Comparison of ENCODE assay signal across 26 cellular contexts in the genomic region with DNA sequence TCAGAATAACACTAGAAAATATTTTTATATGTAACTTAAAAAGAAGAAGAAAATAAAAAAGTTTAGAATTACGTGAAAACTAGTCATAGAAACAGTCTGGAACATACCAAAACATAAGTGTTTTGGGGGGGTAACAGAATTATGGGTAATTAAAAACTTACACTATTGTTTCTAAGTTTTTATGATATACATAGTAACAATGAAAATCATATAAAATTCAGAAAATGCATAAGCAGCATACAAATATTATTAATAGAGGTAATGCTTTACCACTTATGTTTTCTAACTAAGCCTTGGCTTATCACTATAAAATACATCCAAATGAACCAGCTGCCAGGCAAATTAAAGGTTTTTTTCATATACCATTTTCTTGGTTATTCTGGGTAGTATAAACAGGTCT. TPM values are rescaled to one million over a fixed set of nuclear protein-coding genes. Genes with fewer than 3 reads are reported as not detected.
A peak's percentile ranks its signal among the peaks of the same experiment; 100 is the strongest.
DNase-seq lines count a peak whose midpoint lies in the region; ATAC-seq, FAIRE-seq and TF ChIP-seq lines count a peak whose summit lies in the region.
"Had no signal": no experiment of that assay in that cellular context is flagged by ENCODE, and none has a peak within 500 bp of the region (broad histone marks: within the 10 kb centered on the region; RNA-seq: fewer than 3 reads in every experiment).

No MANE protein-coding gene starts in this region.

- TF ChIP-seq POLR2A in K562 (conservative IDR thresholded peaks at IDR 0.05): no peak

- no peaks in the 10 kb centered on the region for H3K9me1 ChIP-seq in K562 (ENCODE audit: control insufficient read depth, insufficient read depth, low read length)

- H3K4me1 ChIP-seq in K562 (replicated peaks in 1 of 2; ENCODE audit: control insufficient read depth in 2 of 2, insufficient read depth in 2 of 2, low read length in 2 of 2): no peaks in the 10 kb centered on the region
- H3K4me1 ChIP-seq: A549; BLaER1 treated with 17β-estradiol and CSF1 and Interleukin-3, amounts not matched to agents 10 nM and 100 nM had no signal

- H3K9me3 ChIP-seq in K562 (replicated peaks; ENCODE audit: control insufficient read depth, insufficient read depth, low read depth, low read length): no peaks in the 10 kb centered on the region
- H3K9me3 ChIP-seq: A549; BLaER1 treated with 17β-estradiol and CSF1 and Interleukin-3, amounts not matched to agents 10 nM and 100 nM had no signal

- no peaks in the 10 kb centered on the region for H4K20me1 ChIP-seq in K562 (replicated peaks; ENCODE audit: control insufficient read depth, insufficient read depth, low read length)

- no peak for ATAC-seq in K562
- ATAC-seq: A549, GM12878 had no signal

- H3K36me3 ChIP-seq in K562 (ENCODE audit: control insufficient read depth, insufficient read depth, low read length): peaks cover 90% of the 10 kb centered on the region

- TF ChIP-seq RAD21 in K562 (CRISPR knock-in tag; conservative IDR thresholded peaks at IDR 0.05 in 1 of 2, IDR thresholded peaks at IDR 0.05 in 1 of 2): no peak

- H2AFZ ChIP-seq in K562 (ENCODE audit: low read depth, low read length): no peak overlapping the region

- TF ChIP-seq EP300 in K562 (IDR thresholded peaks at IDR 0.05; ENCODE audit: low read length): no peak

- H3K27ac ChIP-seq in K562 (ENCODE audit: extremely low read depth, low read depth, low read length): no peak overlapping the region
- H3K27ac ChIP-seq: A549; BLaER1 treated with 17β-estradiol and CSF1 and Interleukin-3, amounts not matched to agents 10 nM and 100 nM; C4-2B had no signal

- intact Hi-C loops in K562 (cut with micrococcal nuclease): no loop called here
- intact Hi-C loops in CD14-positive monocyte (cut with micrococcal nuclease): no loop called here

- peaks cover 61 to 72% of the 10 kb centered on the region in 2 donors for H3K36me3 Mint-ChIP-seq in CD14-positive monocyte

- no peaks in the 10 kb centered on the region for H3K27me3 ChIP-seq in K562 (ENCODE audit: control insufficient read depth in 2 of 2, insufficient read depth in 2 of 2, low read length in 2 of 2)
- H3K27me3 ChIP-seq: BLaER1 treated with 17β-estradiol and CSF1 and Interleukin-3, amounts not matched to agents 10 nM and 100 nM had no signal

- no peak overlapping the region for H3K4me3 ChIP-seq in K562
- H3K4me3 ChIP-seq: A549; BLaER1 treated with 17β-estradiol and CSF1 and Interleukin-3, amounts not matched to agents 10 nM and 100 nM; GM12878 had no signal

- POLR2A ChIA-PET in K562 (lab: Yijun Ruan, JAX): interaction anchor here (0.6 kb wide), 1 partner anchor 14 kb away, joined by 3 read pairs; no protein-coding TSS in a partner anchor

- no peak for FAIRE-seq in K562 (lab: Jason Lieb, UNC)
- FAIRE-seq in endometrium (lab: Jason Lieb, UNC): peak; percentile 33
- FAIRE-seq in islet of Langerhans (lab: Jason Lieb, UNC): peak; percentile 30
- FAIRE-seq: A549, GM12878, GM18507 had no signal

- H3K9ac ChIP-seq in K562 (ENCODE audit: insufficient read depth in 1 of 2, low read depth in 2 of 2, low read length in 2 of 2): no peak overlapping the region
- H3K9ac ChIP-seq: BLaER1 treated with 17β-estradiol and CSF1 and Interleukin-3, amounts not matched to agents 10 nM and 100 nM had no signal

- no peak overlapping the region for H3K27ac Mint-ChIP-seq in CD14-positive monocyte
- H3K27ac Mint-ChIP-seq: B cell had no signal

- BruUV-seq in K562 (replicated peaks; lab: Mats Ljungman, UMichigan): no TSS peak

- DNase-seq in K562 (ENCODE audit: extremely low read depth in 1 of 4, low spot score in 3 of 4): no peak
- no peak for DNase-seq in inferior parietal cortex (ENCODE audit: extremely low spot score)
- DNase-seq in NCI-H226: no peak
- DNase-seq in activated naive CD4-positive, alpha-beta T cell treated with Interleukin-2 at 50 U/mL for 16 hours: no peak
- no peak for DNase-seq in CD14-positive monocyte (ENCODE audit: low spot score)
- DNase-seq: 8988T; AML-193; CD4-positive, alpha-beta memory T cell; CD4-positive, CD25-positive, alpha-beta regulatory T cell; CD8-positive, alpha-beta memory T cell; COR-L47; DMS 273 treated with DMSO at 0.1 percent for 48 hours; DMS153; DMS53; DMS79; DND-41; EL; GDM1 had no signal

- WGBS in K562 (ENCODE audit: insufficient coverage, low coverage, missing lambda C conversion rate): 86% methylated on average over 1 of the region's 1 CpG

- TF ChIP-seq CTCF in K562 (IDR thresholded peaks at IDR 0.05 in 2 of 3, conservative IDR thresholded peaks at IDR 0.05 in 1 of 3; ENCODE audit: insufficient read depth in 2 of 3, low read depth in 1 of 3, low read length in 3 of 3) (no peak), CD14-positive monocyte (IDR thresholded peaks at IDR 0.05) (no peak)

- H3K27me3 Mint-ChIP-seq in CD14-positive monocyte (ENCODE audit: low read depth in 3 of 3): no peaks in the 10 kb centered on the region
- H3K27me3 Mint-ChIP-seq: B cell; CD4-positive, alpha-beta memory T cell; CD4-positive, CD25-positive, alpha-beta regulatory T cell; CD8-positive, alpha-beta memory T cell had no signal

- in situ Hi-C loops in K562 (cut with MboI): no loop called here

- no peak overlapping the region for H3K4me3 Mint-ChIP-seq in CD14-positive monocyte
- H3K4me3 Mint-ChIP-seq: B cell; CD4-positive, alpha-beta memory T cell; CD4-positive, CD25-positive, alpha-beta regulatory T cell; CD8-positive, alpha-beta memory T cell had no signal

- H3K4me1 Mint-ChIP-seq in CD14-positive monocyte: no peaks in the 10 kb centered on the region
- H3K4me1 Mint-ChIP-seq: B cell had no signal

- H3K4me2 ChIP-seq in K562 (ENCODE audit: insufficient read depth, low read length): no peak overlapping the region
- H3K4me2 ChIP-seq: A549; BLaER1 treated with 17β-estradiol and CSF1 and Interleukin-3, amounts not matched to agents 10 nM and 100 nM had no signal

- CTCF ChIA-PET in K562 (lab: Yijun Ruan, JAX; ENCODE audit: low intra/inter-chr PET ratio): no interaction called here

- H3K9me3 Mint-ChIP-seq in CD14-positive monocyte: no peaks in the 10 kb centered on the region
- H3K9me3 Mint-ChIP-seq: CD4-positive, alpha-beta memory T cell; CD4-positive, CD25-positive, alpha-beta regulatory T cell; CD8-positive, alpha-beta memory T cell had no signal

- H3K79me2 ChIP-seq in K562 (ENCODE audit: control insufficient read depth, insufficient read depth, low read length): no peaks in the 10 kb centered on the region

TF ChIP-seq in K562, 482 proteins besides CTCF, POLR2A, EP300 and RAD21:
- no peak for TF ChIP-seq ZBED1 (IDR thresholded peaks at IDR 0.05)
- TF ChIP-seq, protein P1, sequence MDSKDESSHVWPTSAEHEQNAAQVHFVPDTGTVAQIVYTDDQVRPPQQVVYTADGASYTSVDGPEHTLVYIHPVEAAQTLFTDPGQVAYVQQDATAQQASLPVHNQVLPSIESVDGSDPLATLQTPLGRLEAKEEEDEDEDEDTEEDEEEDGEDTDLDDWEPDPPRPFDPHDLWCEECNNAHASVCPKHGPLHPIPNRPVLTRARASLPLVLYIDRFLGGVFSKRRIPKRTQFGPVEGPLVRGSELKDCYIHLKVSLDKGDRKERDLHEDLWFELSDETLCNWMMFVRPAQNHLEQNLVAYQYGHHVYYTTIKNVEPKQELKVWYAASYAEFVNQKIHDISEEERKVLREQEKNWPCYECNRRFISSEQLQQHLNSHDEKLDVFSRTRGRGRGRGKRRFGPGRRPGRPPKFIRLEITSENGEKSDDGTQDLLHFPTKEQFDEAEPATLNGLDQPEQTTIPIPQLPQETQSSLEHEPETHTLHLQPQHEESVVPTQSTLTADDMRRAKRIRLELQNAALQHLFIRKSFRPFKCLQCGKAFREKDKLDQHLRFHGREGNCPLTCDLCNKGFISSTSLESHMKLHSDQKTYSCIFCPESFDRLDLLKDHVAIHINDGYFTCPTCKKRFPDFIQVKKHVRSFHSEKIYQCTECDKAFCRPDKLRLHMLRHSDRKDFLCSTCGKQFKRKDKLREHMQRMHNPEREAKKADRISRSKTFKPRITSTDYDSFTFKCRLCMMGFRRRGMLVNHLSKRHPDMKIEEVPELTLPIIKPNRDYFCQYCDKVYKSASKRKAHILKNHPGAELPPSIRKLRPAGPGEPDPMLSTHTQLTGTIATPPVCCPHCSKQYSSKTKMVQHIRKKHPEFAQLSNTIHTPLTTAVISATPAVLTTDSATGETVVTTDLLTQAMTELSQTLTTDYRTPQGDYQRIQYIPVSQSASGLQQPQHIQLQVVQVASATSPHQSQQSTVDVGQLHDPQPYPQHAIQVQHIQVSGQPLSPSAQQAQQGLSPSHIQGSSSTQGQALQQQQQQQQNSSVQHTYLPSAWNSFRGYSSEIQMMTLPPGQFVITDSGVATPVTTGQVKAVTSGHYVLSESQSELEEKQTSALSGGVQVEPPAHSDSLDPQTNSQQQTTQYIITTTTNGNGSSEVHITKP (IDR thresholded peaks at IDR 0.05; ENCODE audit: partially characterized antibody): peak; percentile 92

RNA-seq across cellular contexts. Expression of a gene that starts 14.9 kb away (rescaled TPM):
- total RNA-seq in K562 (2011; cell fraction: chromatin; rRNA removed; ENCODE audit: low replicate concordance): 14.0 and 24.7 TPM in 2 replicates
- total RNA-seq in K562 (2011; cell fraction: nucleolus; rRNA removed): 14.2 and 15.5 TPM in 2 replicates
- 22.0 and 37.6 TPM in 2 replicates for total RNA-seq in K562 (2011; cell fraction: nucleoplasm; rRNA removed)
- 88.9 and 113 TPM in 2 replicates for total RNA-seq in K562 (2014; rRNA removed)
- total RNA-seq in K562 (2014; rRNA removed; fragmentation: Illumina TruSeq; extraction: Trizol): 232 and 264 TPM in 2 replicates
- 195 and 205 TPM in 2 replicates for total RNA-seq in K562 (2015; rRNA removed; fragmentation: Illumina TruSeq; extraction: Trizol)
- total RNA-seq in K562 (2021): 129 and 142 TPM in 2 replicates
- 201 and 285 TPM in 2 replicates for polyA plus RNA-seq in K562 (2011; rRNA removed)
- polyA plus RNA-seq in K562 (2011; cell fraction: cytosol; rRNA removed): 65.6 and 92.6 TPM in 2 replicates
- 43.6 and 63.4 TPM in 2 replicates for polyA plus RNA-seq in K562 (2011; cell fraction: nucleus; rRNA removed)
- 170 and 180 TPM in 2 replicates for polyA plus RNA-seq in K562 (2012)
- 204 and 276 TPM in 2 replicates for polyA plus RNA-seq in K562 (2014; fragmentation: Illumina TruSeq; extraction: Trizol)
- 100 to 1,000 TPM; 388 to 402 TPM for polyA plus RNA-seq in K562 (2014; fragmentation: Nextera tagmentation; extraction: Ambion mirVana)
- 141 and 160 TPM in 2 replicates for polyA plus RNA-seq in K562 (2014; rRNA removed)
- 145 and 161 TPM in 2 replicates for polyA minus RNA-seq in K562 (2011; rRNA and poly(A)+ RNA removed)
- 70.2 and 84.9 TPM in 2 replicates for polyA minus RNA-seq in K562 (2011; cell fraction: cytosol; rRNA and poly(A)+ RNA removed)
- polyA minus RNA-seq in K562 (2011; cell fraction: nucleus; rRNA and poly(A)+ RNA removed): 19.4 and 41.8 TPM in 2 replicates
- 100 to 1,000 TPM; 139 to 147 TPM for polyA plus RNA-seq in CD14-positive monocyte
